Comparison of ENCODE assay signal across 12 cellular contexts in the genomic region with DNA sequence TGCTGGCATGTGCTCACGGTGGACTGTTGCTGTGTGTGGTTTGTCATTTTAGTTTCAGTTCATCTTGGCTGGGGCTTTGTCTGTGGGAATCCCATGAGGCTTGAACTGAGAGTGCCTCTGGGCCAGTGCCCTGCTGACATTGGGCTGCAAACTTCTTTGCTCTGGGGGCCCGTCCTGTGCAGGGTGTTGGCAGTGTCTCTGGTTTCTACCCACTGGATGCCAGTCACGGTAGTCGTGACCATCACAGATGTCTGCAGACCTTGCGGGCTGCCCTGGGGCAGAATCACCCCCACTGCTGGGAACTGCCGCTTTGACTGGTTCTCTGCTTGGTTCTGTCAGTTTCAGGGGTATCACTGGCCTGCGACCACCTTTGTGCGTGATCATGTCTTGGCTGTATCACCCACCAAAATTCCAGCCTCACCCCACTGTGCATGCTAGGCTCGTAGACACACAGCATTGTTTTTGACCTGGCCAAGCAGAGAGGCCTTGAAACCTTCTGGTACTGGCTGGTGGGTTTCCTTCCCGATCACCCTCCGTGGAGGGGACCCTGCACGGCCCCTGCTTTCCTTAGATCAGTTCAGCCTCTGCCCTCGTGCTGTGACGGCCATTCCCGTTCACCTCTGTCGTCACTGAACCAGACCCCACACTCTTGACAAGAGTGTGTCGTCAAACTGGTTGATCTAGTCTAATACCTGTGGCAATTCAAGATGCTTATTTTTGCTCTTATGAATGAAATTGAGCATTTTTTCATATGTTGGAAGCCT. TPM values are rescaled to one million over a fixed set of nuclear protein-coding genes. Genes with fewer than 3 reads are reported as not detected.
A peak's percentile ranks its signal among the peaks of the same experiment; 100 is the strongest.
DNase-seq lines count a peak whose midpoint lies in the region; ATAC-seq and TF ChIP-seq lines count a peak whose summit lies in the region.
"Had no signal": no experiment of that assay in that cellular context is flagged by ENCODE, and none has a peak within 500 bp of the region (broad histone marks: within the 10 kb centered on the region; RNA-seq: fewer than 3 reads in every experiment).

No MANE protein-coding gene starts in this region.

- H3K36me3 ChIP-seq in colonic mucosa, result no peaks in the 10 kb centered on the region

- H3K27ac ChIP-seq in colonic mucosa (no peak overlapping the region), foreskin keratinocyte (no peak overlapping the region)
- H3K27ac ChIP-seq: parathyroid adenoma had no signal

- H3K27me3 ChIP-seq in colonic mucosa, result no peaks in the 10 kb centered on the region
- H3K27me3 ChIP-seq in foreskin keratinocyte, result peaks cover 15% of the 10 kb centered on the region

- DNase-seq in D341Med (ENCODE audit: low spot score) (peak; percentile 37), colonic mucosa (peak; percentile 14), A172 (ENCODE audit: low spot score) (no peak), HuH-7 (ENCODE audit: low spot score) (no peak), foreskin keratinocyte (no peak), COR-L47 (lab: John Stamatoyannopoulos, UW) (no peak)
- DNase-seq: activated CD4-positive, alpha-beta T cell treated with anti-CD3 and anti-CD28 coated beads for 4 hours; NCI-H524 treated with DMSO at 0.1 percent for 48 hours had no signal

- intact Hi-C loops in colonic mucosa (cut with DNase I), result no loop called here

- no peak overlapping the region for H3K4me3 ChIP-seq in colonic mucosa

- ATAC-seq in GM19023 (IDR thresholded peaks at IDR 0.05; ENCODE audit: unreplicated experiment) (peak; percentile 76), HG03064 (IDR thresholded peaks at IDR 0.05; ENCODE audit: low read depth, unreplicated experiment) (peak; percentile 85), foreskin keratinocyte (no peak)

- TF ChIP-seq CTCF in colonic mucosa (IDR thresholded peaks at IDR 0.05) (no peak), foreskin keratinocyte (conservative IDR thresholded peaks at IDR 0.05) (no peak)

- H3K4me1 ChIP-seq in colonic mucosa (no peaks in the 10 kb centered on the region), foreskin keratinocyte (no peaks in the 10 kb centered on the region)
- H3K4me1 ChIP-seq: parathyroid adenoma had no signal

- H3K9ac ChIP-seq in colonic mucosa (ENCODE audit: low read depth in 2 of 2, low read length in 2 of 2), result no peak overlapping the region
- H3K9ac ChIP-seq: parathyroid adenoma had no signal

- H3K9me3 ChIP-seq in colonic mucosa, result no peaks in the 10 kb centered on the region

RNA-seq across cellular contexts. Expression of a gene that starts 57.6 kb away (rescaled TPM):
- total RNA-seq in colonic mucosa, result under 1 TPM in 1 of 2 donors, not detected in 1; 0.32 TPM
- total RNA-seq in A172 (2014; rRNA removed; shearing (Covaris generic)), result not detected in 2 replicates
- total RNA-seq in foreskin keratinocyte, result not detected in 2 replicates
- not detected in 2 replicates for polyA plus RNA-seq in foreskin keratinocyte
- total RNA-seq: CD4-positive, alpha-beta T cell had no signal

Comparison
In these comparisons a context has a peak if more than half of its experiments do, and no peak if none do; other contexts are left out.
1. DNase-seq: peak in D341Med (single experiment) and colonic mucosa (single experiment); none in A172 (single experiment), HuH-7 (single experiment), foreskin keratinocyte (0 of 2) and COR-L47 (single experiment).